25 cellular contexts compared by ENCODE assay signal in genomic region chr7:41326616-41327015, GRCh38.
"Had no signal": no experiment of that assay in that cellular context is flagged by ENCODE, and none has a peak within 500 bp of the region (broad histone marks: within the 10 kb centered on the region; RNA-seq: fewer than 3 reads in every experiment).

No MANE protein-coding gene starts in this region.

- DNase-seq: colonic mucosa; cortex of kidney; dorsolateral prefrontal cortex; effector CD4-positive, alpha-beta T cell; effector memory CD4-positive, alpha-beta T cell; erythroblast; esophagus squamous epithelium; foreskin fibroblast; heart left ventricle; hypothalamus; immature natural killer cell; islet precursor cell; left cardiac atrium; left lung; left ventricle myocardium superior; lower lobe of right lung; mesendoderm; midbrain; naive thymus-derived CD4-positive, alpha-beta T cell had no signal

- ATAC-seq: esophagus mucosa; gastroesophageal sphincter; heart left ventricle; left cardiac atrium; left lung; left ventricle myocardium superior; lower lobe of right lung; naive thymus-derived CD4-positive, alpha-beta T cell had no signal

- H3K27me3 ChIP-seq: colonic mucosa, dorsolateral prefrontal cortex, esophagus squamous epithelium, gastroesophageal sphincter, heart left ventricle, hepatocyte, left lung had no signal

- H3K79me2 ChIP-seq: hepatocyte had no signal

- H3K4me3 ChIP-seq: colonic mucosa, dorsolateral prefrontal cortex, esophagus squamous epithelium, gastroesophageal sphincter, heart left ventricle, hepatocyte, left lung, lower lobe of right lung had no signal

- H3K36me3 ChIP-seq: colonic mucosa, esophagus squamous epithelium, gastroesophageal sphincter, heart left ventricle, left lung, lower lobe of right lung had no signal

- H3K9me3 ChIP-seq: colonic mucosa, esophagus squamous epithelium, gastroesophageal sphincter, heart left ventricle, left lung, lower lobe of right lung had no signal

- H3K4me1 ChIP-seq: colonic mucosa, esophagus squamous epithelium, gastroesophageal sphincter, heart left ventricle, left lung, lower lobe of right lung had no signal

- H3K27ac ChIP-seq: colonic mucosa, dorsolateral prefrontal cortex, epithelial cell of prostate, esophagus squamous epithelium, gastroesophageal sphincter, heart left ventricle, hepatocyte, left lung, lower lobe of right lung had no signal

- FAIRE-seq: endothelial cell of umbilical vein, frontal cortex had no signal

- H2AFZ ChIP-seq: hepatocyte had no signal

- H3K4me2 ChIP-seq: hepatocyte had no signal
